Comparison of ENCODE assay signal across 24 cellular contexts in genomic region chr1:200966934-200967333, GRCh38.
"Had no signal": no experiment of that assay in that cellular context is flagged by ENCODE, and none has a peak within 500 bp of the region (broad histone marks: within the 10 kb centered on the region; RNA-seq: fewer than 3 reads in every experiment).

No MANE protein-coding gene starts in this region.

- H3K9me3 ChIP-seq: esophagus squamous epithelium, prostate gland, right atrium auricular region, stomach, thyroid gland, vagina had no signal

- ATAC-seq: effector memory CD8-positive, alpha-beta T cell; left lobe of liver; naive thymus-derived CD4-positive, alpha-beta T cell; sciatic nerve; stimulated activated effector memory CD8-positive, alpha-beta T cell treated with anti-CD3 and anti-CD28 coated beads, Interleukin-12 subunit alpha, Interleukin-12 subunit beta, amount 100 ng/mL, for 72 hours had no signal

- H3K27ac ChIP-seq: esophagus squamous epithelium, parathyroid adenoma, prostate gland, right atrium auricular region, stomach, thyroid gland, vagina had no signal

- H3K9me3 Mint-ChIP-seq: effector memory CD8-positive, alpha-beta T cell; mesothelial cell of epicardium; stimulated activated effector memory CD8-positive, alpha-beta T cell treated with anti-CD3 and anti-CD28 coated beads, Interleukin-12 subunit alpha, Interleukin-12 subunit beta, amount 100 ng/mL, for 72 hours had no signal

- H3K4me1 ChIP-seq: parathyroid adenoma, prostate gland, right atrium auricular region, thyroid gland, vagina had no signal

- H3K36me3 ChIP-seq: esophagus squamous epithelium, prostate gland, right atrium auricular region, stomach, thyroid gland, vagina had no signal

- H3K27ac Mint-ChIP-seq: mesothelial cell of epicardium; stimulated activated effector memory CD8-positive, alpha-beta T cell treated with anti-CD3 and anti-CD28 coated beads, Interleukin-12 subunit alpha, Interleukin-12 subunit beta, amount 100 ng/mL, for 72 hours had no signal

- DNase-seq: cortex of kidney; effector memory CD8-positive, alpha-beta T cell; erythroblast; esophagus squamous epithelium; foreskin melanocyte; mesenchymal stem cell; naive thymus-derived CD4-positive, alpha-beta T cell; occipital lobe; stimulated activated CD4-positive, alpha-beta T cell treated with anti-CD3 and anti-CD28 coated beads, Interleukin-2, amount 100 ng/mL, for 24 hours; stimulated activated CD4-positive, alpha-beta T cell treated with anti-CD3 and anti-CD28 coated beads, Interleukin-4, amount 100 ng/mL, for 24 hours; stimulated activated naive CD4-positive, alpha-beta T cell treated with Interleukin-2 at 50 U/mL for 16 hours; stomach; thyroid gland; trophoblast cell had no signal

- H3K27me3 Mint-ChIP-seq: effector memory CD8-positive, alpha-beta T cell had no signal

- H3K27me3 ChIP-seq: esophagus squamous epithelium, right atrium auricular region, stomach, thyroid gland, vagina had no signal

- H3K4me3 ChIP-seq: esophagus squamous epithelium, lung, prostate gland, right atrium auricular region, smooth muscle cell, stomach, thyroid gland, vagina had no signal

- H3K36me3 Mint-ChIP-seq: mesothelial cell of epicardium had no signal

- H3K4me3 Mint-ChIP-seq: effector memory CD8-positive, alpha-beta T cell; mesothelial cell of epicardium; naive thymus-derived CD4-positive, alpha-beta T cell; stimulated activated effector memory CD8-positive, alpha-beta T cell treated with anti-CD3 and anti-CD28 coated beads, Interleukin-12 subunit alpha, Interleukin-12 subunit beta, amount 100 ng/mL, for 72 hours had no signal
